16 cellular contexts compared by ENCODE assay signal in genomic region chr3:194526164-194526563, GRCh38.
"Had no signal": no experiment of that assay in that cellular context is flagged by ENCODE, and none has a peak within 500 bp of the region (broad histone marks: within the 10 kb centered on the region; RNA-seq: fewer than 3 reads in every experiment).

No MANE protein-coding gene starts in this region.

- H3K27ac ChIP-seq: left ventricle myocardium inferior had no signal

- H3K4me3 ChIP-seq: left ventricle myocardium inferior had no signal

- DNase-seq: activated CD4-positive, alpha-beta T cell treated with anti-CD3 and anti-CD28 coated beads, Interleukin-2, amount 50 U/mL, for 4 hours; activated CD4-positive, CD25-positive, alpha-beta regulatory T cell treated with anti-CD3 and anti-CD28 coated beads, Interleukin-2, amount 50 U/mL, for 72 hours; activated naive CD4-positive, alpha-beta T cell treated with anti-CD3 and anti-CD28 coated beads for 36 hours; activated naive CD8-positive, alpha-beta T cell treated with anti-CD3 and anti-CD28 coated beads, Interleukin-2, amount 50 U/mL, for 24 hours; activated T-cell treated with anti-CD3 and anti-CD28 coated beads for 4 hours; dermis blood vessel endothelial cell; left ventricle myocardium inferior; natural killer cell; nucleus accumbens; small intestine; stimulated activated CD4-positive, alpha-beta T cell treated with anti-CD3 and anti-CD28 coated beads, Interleukin-4, amount 100 ng/mL, for 4 hours; stimulated activated CD8-positive, alpha-beta memory T cell treated with anti-CD3 and anti-CD28 coated beads, Interleukin-4, amount 100 ng/mL, for 48 hours; stimulated activated naive CD4-positive, alpha-beta T cell treated with Interleukin-2 at 50 U/mL for 16 hours; trophoblast cell had no signal

- ATAC-seq: activated naive CD8-positive, alpha-beta T cell treated with anti-CD3 and anti-CD28 coated beads, Interleukin-2, amount 50 U/mL, for 24 hours; natural killer cell had no signal

- H3K36me3 ChIP-seq: left ventricle myocardium inferior had no signal

- H3K9me3 ChIP-seq: left ventricle myocardium inferior had no signal

- FAIRE-seq: bronchial epithelial cell, islet of Langerhans, small intestine had no signal
